Comparison of ENCODE assay signal across 25 cellular contexts in the genomic region with DNA sequence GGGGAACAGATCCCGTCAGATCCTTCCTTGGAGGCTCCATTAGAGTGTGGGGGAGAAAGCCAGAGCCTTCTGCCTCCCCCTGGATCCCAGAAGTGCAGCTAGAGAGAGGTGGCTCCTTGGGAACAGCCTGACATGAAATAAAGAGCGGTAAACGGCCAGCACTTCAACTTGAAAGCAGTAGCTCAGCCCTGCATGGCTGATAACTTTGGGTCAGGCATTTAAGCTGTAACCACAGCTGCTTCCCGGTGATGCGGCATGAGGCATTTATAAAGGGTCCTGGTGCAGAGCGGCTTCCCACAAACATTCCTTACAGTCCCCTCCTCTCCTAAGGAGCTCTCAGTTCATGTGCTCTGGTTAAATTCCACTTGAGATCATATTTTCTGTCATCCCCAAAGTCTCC.
"Had no signal": no experiment of that assay in that cellular context is flagged by ENCODE, and none has a peak within 500 bp of the region (broad histone marks: within the 10 kb centered on the region; RNA-seq: fewer than 3 reads in every experiment).

No MANE protein-coding gene starts in this region.

- H3K9me3 ChIP-seq: esophagus muscularis mucosa, gastrocnemius medialis, heart right ventricle, neutrophil, spleen, thoracic aorta, transverse colon had no signal

- H3K27me3 ChIP-seq: gastrocnemius medialis, spleen, transverse colon had no signal

- H3K9me3 Mint-ChIP-seq: dendritic cell treated with granulocyte-macrophage colony-stimulating factor and Interleukin-4, amounts not matched to agents 40 ng/mL and 50 ng/mL, for 4 days; effector memory CD8-positive, alpha-beta T cell; immature natural killer cell; nephron; stimulated activated naive CD8-positive, alpha-beta T cell treated with anti-CD3 and anti-CD28 coated beads, Interleukin-15, amount 100 ng/mL, for 72 hours had no signal

- H3K27ac Mint-ChIP-seq: dendritic cell treated with granulocyte-macrophage colony-stimulating factor and Interleukin-4, amounts not matched to agents 40 ng/mL and 50 ng/mL, for 4 days; effector memory CD8-positive, alpha-beta T cell; immature natural killer cell; naive B cell; nephron; stimulated activated naive B cell treated with anti-CD40 and anti-IgM and Interleukin-4, amounts not matched to agents 10 μg/mL and 1 μg/mL and 100 μg/mL, for 72 hours; stimulated activated naive CD8-positive, alpha-beta T cell treated with anti-CD3 and anti-CD28 coated beads, Interleukin-15, amount 100 ng/mL, for 72 hours had no signal

- H3K36me3 Mint-ChIP-seq: naive B cell; stimulated activated naive B cell treated with anti-CD40 and anti-IgM and Interleukin-4, amounts not matched to agents 10 μg/mL and 1 μg/mL and 100 μg/mL, for 72 hours had no signal

- DNase-seq: effector memory CD8-positive, alpha-beta T cell; gastrocnemius medialis; heart right ventricle; hypothalamus; immature natural killer cell; kidney; left cardiac atrium; left ventricle myocardium superior; mesenchymal stem cell; naive B cell; spleen; stimulated activated CD4-positive, alpha-beta T cell treated with anti-CD3 and anti-CD28 coated beads, Interleukin-15, amount 100 ng/mL, for 24 hours; stimulated activated CD4-positive, alpha-beta T cell treated with anti-CD3 and anti-CD28 coated beads, Interleukin-1b, Interleukin-23, amount 100 ng/mL, for 48 hours; stimulated activated CD4-positive, alpha-beta T cell treated with anti-CD3 and anti-CD28 coated beads, Interleukin-4, amount 100 ng/mL, for 24 hours; stimulated activated naive B cell treated with anti-CD40 and anti-IgM and Interleukin-4, amounts not matched to agents 10 μg/mL and 1 μg/mL and 100 μg/mL, for 72 hours; stimulated activated naive CD8-positive, alpha-beta T cell treated with anti-CD3 and anti-CD28 coated beads, Interleukin-15, amount 100 ng/mL, for 72 hours; transverse colon had no signal

- H3K4me3 ChIP-seq: esophagus muscularis mucosa, gastrocnemius medialis, heart right ventricle, lung, spleen, thoracic aorta, transverse colon had no signal

- H3K27me3 Mint-ChIP-seq: dendritic cell treated with granulocyte-macrophage colony-stimulating factor and Interleukin-4, amounts not matched to agents 40 ng/mL and 50 ng/mL, for 4 days; effector memory CD8-positive, alpha-beta T cell; naive B cell; stimulated activated naive B cell treated with anti-CD40 and anti-IgM and Interleukin-4, amounts not matched to agents 10 μg/mL and 1 μg/mL and 100 μg/mL, for 72 hours; stimulated activated naive CD8-positive, alpha-beta T cell treated with anti-CD3 and anti-CD28 coated beads, Interleukin-15, amount 100 ng/mL, for 72 hours had no signal

- H3K4me1 ChIP-seq: esophagus muscularis mucosa, gastrocnemius medialis, heart right ventricle, spleen, transverse colon had no signal

- H3K4me3 Mint-ChIP-seq: dendritic cell treated with granulocyte-macrophage colony-stimulating factor and Interleukin-4, amounts not matched to agents 40 ng/mL and 50 ng/mL, for 4 days; effector memory CD8-positive, alpha-beta T cell; immature natural killer cell; naive B cell; nephron; stimulated activated naive B cell treated with anti-CD40 and anti-IgM and Interleukin-4, amounts not matched to agents 10 μg/mL and 1 μg/mL and 100 μg/mL, for 72 hours; stimulated activated naive CD8-positive, alpha-beta T cell treated with anti-CD3 and anti-CD28 coated beads, Interleukin-15, amount 100 ng/mL, for 72 hours had no signal

- H3K4me1 Mint-ChIP-seq: naive B cell; nephron; stimulated activated naive B cell treated with anti-CD40 and anti-IgM and Interleukin-4, amounts not matched to agents 10 μg/mL and 1 μg/mL and 100 μg/mL, for 72 hours had no signal

- H3K36me3 ChIP-seq: esophagus muscularis mucosa, gastrocnemius medialis, heart right ventricle, neutrophil, spleen, thoracic aorta, transverse colon had no signal

- ATAC-seq: effector memory CD8-positive, alpha-beta T cell; gastrocnemius medialis; heart right ventricle; left cardiac atrium; left ventricle myocardium superior; sciatic nerve; stimulated activated naive B cell treated with anti-CD40 and anti-IgM and Interleukin-4, amounts not matched to agents 10 μg/mL and 1 μg/mL and 100 μg/mL, for 72 hours; stimulated activated naive CD8-positive, alpha-beta T cell treated with anti-CD3 and anti-CD28 coated beads, Interleukin-15, amount 100 ng/mL, for 72 hours had no signal

- H3K27ac ChIP-seq: epithelial cell of prostate, esophagus muscularis mucosa, gastrocnemius medialis, heart right ventricle, neutrophil, spleen, thoracic aorta, transverse colon had no signal
